ENCODE assay signal across 2 cellular contexts in genomic region chr4:1241936-1242505, GRCh38.
TF ChIP-seq lines count a peak whose summit lies in the region.

No MANE protein-coding gene starts in this region.

TF ChIP-seq in H1, 55 proteins besides CTCF, POLR2A, EP300 and RAD21:
- TF ChIP-seq JUND (IDR thresholded peaks at IDR 0.05; ENCODE audit: low read length) = no peak
- TF ChIP-seq BACH1 (IDR thresholded peaks at IDR 0.05; ENCODE audit: low read length) = no peak
- TF ChIP-seq KDM5A (IDR thresholded peaks at IDR 0.05; ENCODE audit: low read length) = no peak
- TF ChIP-seq SIX5 (IDR thresholded peaks at IDR 0.05; ENCODE audit: low read depth, low read length) = no peak
- TF ChIP-seq HDAC2 (IDR thresholded peaks at IDR 0.05; ENCODE audit: borderline replicate concordance in 1 of 2, low read depth in 2 of 2, low read length in 2 of 2) = no peak
- TF ChIP-seq RFX5 (IDR thresholded peaks at IDR 0.05; ENCODE audit: borderline replicate concordance, low read depth, low read length) = no peak

TF ChIP-seq in liver, 16 proteins besides CTCF, POLR2A, EP300 and RAD21:
- TF ChIP-seq FOXA1 (IDR thresholded peaks at IDR 0.05) (no peak), ZBTB33 (IDR thresholded peaks at IDR 0.05) (no peak), MAX (IDR thresholded peaks at IDR 0.05) (no peak), SP1 (IDR thresholded peaks at IDR 0.05) (no peak), HNF4A (conservative IDR thresholded peaks at IDR 0.05) (no peak), FOXA2 (IDR thresholded peaks at IDR 0.05) (no peak), ATF3 (IDR thresholded peaks at IDR 0.05) (no peak), GABPA (IDR thresholded peaks at IDR 0.05 in 1 of 2, conservative IDR thresholded peaks at IDR 0.05 in 1 of 2) (no peak), TAF1 (conservative IDR thresholded peaks at IDR 0.05) (no peak), REST (IDR thresholded peaks at IDR 0.05) (no peak), EGR1 (IDR thresholded peaks at IDR 0.05; ENCODE audit: low read depth in 2 of 2) (no peak), HNF4G (IDR thresholded peaks at IDR 0.05) (no peak), NR2F2 (IDR thresholded peaks at IDR 0.05) (no peak), JUND (IDR thresholded peaks at IDR 0.05) (no peak), RXRA (IDR thresholded peaks at IDR 0.05) (no peak), YY1 (IDR thresholded peaks at IDR 0.05) (no peak)
